Comparison of ENCODE assay signal across 22 cellular contexts in the genomic region with DNA sequence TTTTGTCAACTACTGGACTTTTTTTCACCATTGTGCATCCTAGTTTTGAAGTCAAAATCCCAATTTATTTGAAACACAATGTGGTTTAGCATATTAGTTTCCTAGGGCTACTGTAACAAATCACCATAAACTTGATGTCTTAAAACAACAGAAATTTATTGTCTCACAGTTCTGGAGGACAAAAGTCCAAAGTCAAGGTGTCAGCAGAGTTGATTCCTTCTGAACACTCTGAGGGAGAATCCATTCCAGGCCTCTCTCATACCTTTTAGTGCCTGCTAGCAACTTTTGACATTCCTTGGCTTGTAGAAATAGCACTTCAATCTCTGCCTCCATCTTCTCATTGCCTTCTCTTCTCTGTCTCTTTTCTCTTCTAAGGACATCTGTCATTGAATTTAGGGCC. TPM values are rescaled to one million over a fixed set of nuclear protein-coding genes. Genes with fewer than 3 reads are reported as not detected.
DNase-seq lines count a peak whose midpoint lies in the region; ATAC-seq, FAIRE-seq and TF ChIP-seq lines count a peak whose summit lies in the region.
"Had no signal": no experiment of that assay in that cellular context is flagged by ENCODE, and none has a peak within 500 bp of the region (broad histone marks: within the 10 kb centered on the region; RNA-seq: fewer than 3 reads in every experiment).

No MANE protein-coding gene starts in this region.

- CTCF ChIA-PET in A549 (lab: Yijun Ruan, JAX) (interaction anchor here (1.5 to 10.7 kb wide), 4 partner anchors 16 to 163 kb away, joined by 3 to 87 read pairs (median 16); a partner anchor contains a TSS), K562 (lab: Yijun Ruan, JAX; ENCODE audit: low intra/inter-chr PET ratio) (no interaction called here)

- no peaks in the 10 kb centered on the region for H4K20me1 ChIP-seq in K562 (replicated peaks; ENCODE audit: control insufficient read depth, insufficient read depth, low read length)

- ATAC-seq in A549: no peak
- ATAC-seq in K562: no peak
- ATAC-seq: HCT116 had no signal

- no peak for TF ChIP-seq RAD21 in A549 (conservative IDR thresholded peaks at IDR 0.05 in 1 of 2, IDR thresholded peaks at IDR 0.05 in 1 of 2)
- TF ChIP-seq RAD21 in K562 (CRISPR knock-in tag; conservative IDR thresholded peaks at IDR 0.05 in 1 of 2, IDR thresholded peaks at IDR 0.05 in 1 of 2): no peak

- H3K27me3 ChIP-seq in K562 (ENCODE audit: control insufficient read depth in 2 of 2, insufficient read depth in 2 of 2, low read length in 2 of 2): no peaks in the 10 kb centered on the region
- no peaks in the 10 kb centered on the region for H3K27me3 ChIP-seq in small intestine (ENCODE audit: control insufficient read depth in 2 of 2, insufficient read depth in 2 of 2, low read length in 2 of 2)

- no peak for DNase-seq in A549 (ENCODE audit: low read depth in 1 of 2, low spot score in 1 of 2)
- no peak for DNase-seq in HFFc6
- DNase-seq in K562 (ENCODE audit: extremely low read depth in 1 of 4, low spot score in 3 of 4): no peak
- peak; percentile 35 for DNase-seq in small intestine
- DNase-seq in activated naive CD8-positive, alpha-beta T cell treated with anti-CD3 and anti-CD28 coated beads for 36 hours: no peak
- DNase-seq in occipital lobe (lab: John Stamatoyannopoulos, UW): no peak
- DNase-seq: ACHN; AML-193; Caco-2; CD4-positive, alpha-beta T cell; DMS79; GDM1; GOT3; H7 had no signal

- no peak for TF ChIP-seq CTCF in A549 (IDR thresholded peaks at IDR 0.05)
- TF ChIP-seq CTCF in HFFc6 (IDR thresholded peaks at IDR 0.05): no peak
- TF ChIP-seq CTCF in K562 (IDR thresholded peaks at IDR 0.05 in 2 of 3, conservative IDR thresholded peaks at IDR 0.05 in 1 of 3; ENCODE audit: insufficient read depth in 2 of 3, low read depth in 1 of 3, low read length in 3 of 3): no peak

- BruUV-seq in K562 (replicated peaks; lab: Mats Ljungman, UMichigan): no TSS peak

- no peak overlapping the region for H3K9ac ChIP-seq in K562 (ENCODE audit: insufficient read depth in 1 of 2, low read depth in 2 of 2, low read length in 2 of 2)

- no peaks in the 10 kb centered on the region; the same call in 1 of the 2 replicates for H3K27me3 Mint-ChIP-seq in HFFc6 (ENCODE audit: insufficient read depth)
- peaks cover 44% of the 10 kb centered on the region for H3K27me3 Mint-ChIP-seq in activated naive CD8-positive, alpha-beta T cell treated with anti-CD3 and anti-CD28 coated beads for 36 hours

- H3K27ac Mint-ChIP-seq in HFFc6: peak overlapping the region; percentile 84
- no peak overlapping the region for H3K27ac Mint-ChIP-seq in activated naive CD8-positive, alpha-beta T cell treated with anti-CD3 and anti-CD28 coated beads for 36 hours
- H3K27ac Mint-ChIP-seq: CD4-positive, alpha-beta T cell had no signal

- POLR2A ChIA-PET in A549 (lab: Yijun Ruan, JAX) (interaction anchor here (1.2 to 1.5 kb wide), 2 partner anchors 16 to 187 kb away, joined by 3 to 6 read pairs; no protein-coding TSS in a partner anchor), K562 (lab: Yijun Ruan, JAX) (interaction anchor here (2.4 kb wide), 1 partner anchor 15 kb away, joined by 5 read pairs; a partner anchor contains a TSS)

- H3K4me3 Mint-ChIP-seq in HFFc6: no peak overlapping the region
- H3K4me3 Mint-ChIP-seq in activated naive CD8-positive, alpha-beta T cell treated with anti-CD3 and anti-CD28 coated beads for 36 hours: no peak overlapping the region
- H3K4me3 Mint-ChIP-seq: CD4-positive, alpha-beta T cell had no signal

- H3K79me2 ChIP-seq in K562 (ENCODE audit: control insufficient read depth, insufficient read depth, low read length): no peaks in the 10 kb centered on the region

- H2AFZ ChIP-seq in K562 (ENCODE audit: low read depth, low read length): no peak overlapping the region

- H3K9me1 ChIP-seq in K562 (ENCODE audit: control insufficient read depth, insufficient read depth, low read length): no peaks in the 10 kb centered on the region

- peaks cover 15% of the 10 kb centered on the region for H3K9me3 Mint-ChIP-seq in HFFc6
- H3K9me3 Mint-ChIP-seq in activated naive CD8-positive, alpha-beta T cell treated with anti-CD3 and anti-CD28 coated beads for 36 hours: peaks cover 6% of the 10 kb centered on the region
- H3K9me3 Mint-ChIP-seq: CD4-positive, alpha-beta T cell had no signal

- H3K36me3 ChIP-seq in K562 (ENCODE audit: control insufficient read depth, insufficient read depth, low read length) (no peaks in the 10 kb centered on the region), small intestine (ENCODE audit: control insufficient read depth in 2 of 2, insufficient read depth in 2 of 2, low read length in 2 of 2) (no peaks in the 10 kb centered on the region)

- peaks cover 62% of the 10 kb centered on the region for H3K4me1 Mint-ChIP-seq in HFFc6 (ENCODE audit: low read depth)
- H3K4me1 Mint-ChIP-seq in activated naive CD8-positive, alpha-beta T cell treated with anti-CD3 and anti-CD28 coated beads for 36 hours: no peaks in the 10 kb centered on the region

- H3K27ac ChIP-seq in A549: peak overlapping the region; percentile 88 to 92
- no peak overlapping the region for H3K27ac ChIP-seq in K562 (ENCODE audit: extremely low read depth, low read depth, low read length)
- H3K27ac ChIP-seq in small intestine (ENCODE audit: low read depth in 1 of 2, low read length in 1 of 2): no peak overlapping the region
- H3K27ac ChIP-seq: C4-2B had no signal

- H3K4me2 ChIP-seq in A549: peak overlapping the region; percentile 72
- H3K4me2 ChIP-seq in K562 (ENCODE audit: insufficient read depth, low read length): no peak overlapping the region

- H3K36me3 Mint-ChIP-seq in HFFc6 (ENCODE audit: low read depth): peaks cover 18% of the 10 kb centered on the region
- H3K36me3 Mint-ChIP-seq in activated naive CD8-positive, alpha-beta T cell treated with anti-CD3 and anti-CD28 coated beads for 36 hours: peaks cover 2% of the 10 kb centered on the region

- peaks cover 10% of the 10 kb centered on the region; the same call in 2 of the 3 replicates for H3K9me3 ChIP-seq in A549
- H3K9me3 ChIP-seq in K562 (replicated peaks; ENCODE audit: control insufficient read depth, insufficient read depth, low read depth, low read length): no peaks in the 10 kb centered on the region
- H3K9me3 ChIP-seq in small intestine (ENCODE audit: control insufficient read depth, low read depth): no peaks in the 10 kb centered on the region

- intact Hi-C loops in K562 (cut with micrococcal nuclease): no loop called here

- TF ChIP-seq EP300 in A549 (IDR thresholded peaks at IDR 0.05) (no peak), K562 (IDR thresholded peaks at IDR 0.05; ENCODE audit: low read length) (no peak)

- TF ChIP-seq POLR2A in A549 (IDR thresholded peaks at IDR 0.05; ENCODE audit: low read length): no peak
- TF ChIP-seq POLR2A in K562 (conservative IDR thresholded peaks at IDR 0.05): no peak

- peaks cover 68% of the 10 kb centered on the region for H3K4me1 ChIP-seq in A549
- peaks cover 0 to 4% of the 10 kb centered on the region in 2 experiments; a peak in 2 of 5 replicates for H3K4me1 ChIP-seq in K562 (replicated peaks in 1 of 2; ENCODE audit: control insufficient read depth in 2 of 2, insufficient read depth in 2 of 2, low read length in 2 of 2)
- no peaks in the 10 kb centered on the region for H3K4me1 ChIP-seq in small intestine (ENCODE audit: control insufficient read depth in 2 of 2, insufficient read depth in 1 of 2, low read depth in 1 of 2, low read length in 1 of 2)

- no peak for FAIRE-seq in A549 (lab: Jason Lieb, UNC)
- peak; percentile 65 for FAIRE-seq in K562 (lab: Jason Lieb, UNC)
- no peak for FAIRE-seq in small intestine (lab: Jason Lieb, UNC)
- FAIRE-seq: D721Med, GM12892, GM18507, HTR-8/SVneo had no signal

- in situ Hi-C loops in K562 (cut with MboI): no loop called here

- H3K4me3 ChIP-seq in A549: no peak overlapping the region
- H3K4me3 ChIP-seq in K562: no peak overlapping the region
- H3K4me3 ChIP-seq in small intestine (ENCODE audit: low read depth in 1 of 2, low read length in 2 of 2): no peak overlapping the region

RNA-seq across cellular contexts. Expression of a gene that starts 14.9 kb away (rescaled TPM):
- polyA plus RNA-seq in A549 (2011; rRNA removed) (42.8 and 44.1 TPM in 2 replicates), A549 (2017; fragmentation: RNase III; extraction: RNeasy Plus Mini Kit Qiagen cat#74134 plus additional on column Dnase treatment) (36.0 to 45.2 TPM (median 39.7 TPM) in 3 replicates), K562 (2011; rRNA removed) (17.5 and 17.8 TPM in 2 replicates), K562 (2014; fragmentation: Illumina TruSeq; extraction: Trizol) (18.8 and 24.2 TPM in 2 replicates), K562 (2014; fragmentation: Nextera tagmentation; extraction: Ambion mirVana) (1 to 10 TPM; 4.9 to 6.8 TPM), K562 (2014; rRNA removed) (16.6 and 27.7 TPM in 2 replicates), small intestine (10 to 100 TPM in 1 of 3 donors, 1 to 10 TPM in 2; 4.3 to 15.7 (median 6.9) TPM)
- 13.0 and 16.5 TPM in 2 replicates for polyA plus RNA-seq in A549 (2012; cell fraction: cytosol; rRNA removed)
- polyA plus RNA-seq in A549 (2012; cell fraction: nucleus; rRNA removed): 21.3 and 31.8 TPM in 2 replicates
- polyA minus RNA-seq in A549 (2011; rRNA and poly(A)+ RNA removed): 27.6 and 28.5 TPM in 2 replicates
- 1 to 10 TPM in 5 of 6 experiments, under 1 TPM in 1; 0.87 to 2.0 (median 1.3) TPM for total RNA-seq in HFFc6 (2021; fragmentation: NEBNext Ultra II Directional; extraction: Animal tissue kit (Norgen Biotek cat#: 25700))
- 18.7 and 19.9 TPM in 2 replicates for total RNA-seq in K562 (2011; cell fraction: chromatin; rRNA removed; ENCODE audit: low replicate concordance)
- 25.3 and 28.2 TPM in 2 replicates for total RNA-seq in K562 (2011; cell fraction: nucleolus; rRNA removed)
- 18.4 and 21.5 TPM in 2 replicates for total RNA-seq in K562 (2011; cell fraction: nucleoplasm; rRNA removed)
- total RNA-seq in K562 (2014; rRNA removed) (28.0 and 29.3 TPM in 2 replicates), K562 (2014; rRNA removed; fragmentation: Illumina TruSeq; extraction: Trizol) (22.7 and 25.0 TPM in 2 replicates), K562 (2015; rRNA removed; fragmentation: Illumina TruSeq; extraction: Trizol) (33.1 and 38.0 TPM in 2 replicates), K562 (2021) (20.9 and 24.4 TPM in 2 replicates), occipital lobe (1.4 TPM)
- polyA plus RNA-seq in K562 (2011; cell fraction: cytosol; rRNA removed): 12.9 and 18.4 TPM in 2 replicates
- polyA plus RNA-seq in K562 (2011; cell fraction: nucleus; rRNA removed): 8.3 and 8.7 TPM in 2 replicates
- polyA plus RNA-seq in K562 (2012): 20.3 and 44.3 TPM in 2 replicates
- 27.3 and 31.1 TPM in 2 replicates for polyA minus RNA-seq in K562 (2011; rRNA and poly(A)+ RNA removed)
- 15.9 and 19.0 TPM in 2 replicates for polyA minus RNA-seq in K562 (2011; cell fraction: cytosol; rRNA and poly(A)+ RNA removed)
- 11.8 and 13.1 TPM in 2 replicates for polyA minus RNA-seq in K562 (2011; cell fraction: nucleus; rRNA and poly(A)+ RNA removed)
- total RNA-seq in activated naive CD8-positive, alpha-beta T cell treated with anti-CD3 and anti-CD28 coated beads for 36 hours: 10 to 100 TPM; 15.0 to 16.0 TPM
- total RNA-seq: A172 had no signal

RNA-seq across cellular contexts. Expression of a gene that starts 48.1 kb away (rescaled TPM):
- polyA plus RNA-seq in A549 (2011; rRNA removed) (1.7 and 2.7 TPM in 2 replicates), A549 (2017; fragmentation: RNase III; extraction: RNeasy Plus Mini Kit Qiagen cat#74134 plus additional on column Dnase treatment) (0.88 to 1.2 TPM (median 1.2 TPM) in 3 replicates), K562 (2011; rRNA removed) (0.15 and 0.18 TPM in 2 replicates), K562 (2014; fragmentation: Illumina TruSeq; extraction: Trizol) (0.15 and 0.40 TPM in 2 replicates), K562 (2014; fragmentation: Nextera tagmentation; extraction: Ambion mirVana) (under 1 TPM; 0.14 to 0.15 TPM), K562 (2014; rRNA removed) (0.48 and 0.88 TPM in 2 replicates), small intestine (1 to 10 TPM in 2 of 3 donors, under 1 TPM in 1; 0.45 to 2.4 (median 1.3) TPM)
- polyA plus RNA-seq in A549 (2012; cell fraction: cytosol; rRNA removed): 0.26 and 0.32 TPM in 2 replicates
- polyA plus RNA-seq in A549 (2012; cell fraction: nucleus; rRNA removed): 0.79 and 0.88 TPM in 2 replicates
- 2.9 and 4.9 TPM in 2 replicates for polyA minus RNA-seq in A549 (2011; rRNA and poly(A)+ RNA removed)
- 1 to 10 TPM in 2 of 6 experiments, under 1 TPM in 4; 0.31 to 1.6 (median 0.91) TPM for total RNA-seq in HFFc6 (2021; fragmentation: NEBNext Ultra II Directional; extraction: Animal tissue kit (Norgen Biotek cat#: 25700))
- total RNA-seq in K562 (2011; cell fraction: chromatin; rRNA removed; ENCODE audit: low replicate concordance): 0.25 and 0.76 TPM in 2 replicates
- 0.33 TPM in 1 of 2 replicates, not detected in the other for total RNA-seq in K562 (2011; cell fraction: nucleolus; rRNA removed)
- total RNA-seq in K562 (2011; cell fraction: nucleoplasm; rRNA removed): 0.15 and 0.92 TPM in 2 replicates
- total RNA-seq in K562 (2014; rRNA removed) (0.54 and 0.65 TPM in 2 replicates), K562 (2014; rRNA removed; fragmentation: Illumina TruSeq; extraction: Trizol) (0.44 and 0.99 TPM in 2 replicates), K562 (2015; rRNA removed; fragmentation: Illumina TruSeq; extraction: Trizol) (1.6 and 2.5 TPM in 2 replicates), K562 (2021) (0.51 and 0.69 TPM in 2 replicates), occipital lobe (6.6 TPM)
- polyA plus RNA-seq in K562 (2011; cell fraction: cytosol; rRNA removed): 0.03 TPM in 1 of 2 replicates, not detected in the other
- polyA plus RNA-seq in K562 (2011; cell fraction: nucleus; rRNA removed): 0.27 and 0.41 TPM in 2 replicates
- 0.49 and 1.9 TPM in 2 replicates for polyA plus RNA-seq in K562 (2012)
- 0.24 and 0.42 TPM in 2 replicates for polyA minus RNA-seq in K562 (2011; rRNA and poly(A)+ RNA removed)
- polyA minus RNA-seq in K562 (2011; cell fraction: cytosol; rRNA and poly(A)+ RNA removed): not detected in 2 replicates
- polyA minus RNA-seq in K562 (2011; cell fraction: nucleus; rRNA and poly(A)+ RNA removed): 0.81 and 0.89 TPM in 2 replicates
- 1 to 10 TPM; 3.4 to 3.5 TPM for total RNA-seq in activated naive CD8-positive, alpha-beta T cell treated with anti-CD3 and anti-CD28 coated beads for 36 hours
- total RNA-seq: Daoy, H7 had no signal

Comparison
In these comparisons a context has a peak if more than half of its experiments do, and no peak if none do; other contexts are left out.
1. H3K27ac ChIP-seq: peak in A549 (2 of 2); none in K562 (single experiment) and small intestine (0 of 2).